8 cellular contexts compared by ENCODE assay signal in genomic region chr22:39319284-39320170, GRCh38. TPM values are rescaled to one million over a fixed set of nuclear protein-coding genes. Genes with fewer than 3 reads are reported as not detected.
A peak's percentile ranks its signal among the peaks of the same experiment; 100 is the strongest.
DNase-seq lines count a peak whose midpoint lies in the region; ATAC-seq and TF ChIP-seq lines count a peak whose summit lies in the region.

RPL3 (minus strand) TSS chr22:39319623; CDS start chr22:39319597, 26 bp downstream.

- POLR2A ChIA-PET in WTC11 (lab: Charles Lee): interaction anchor here (0.6 to 3.1 kb wide), 27 partner anchors 9 to 613 kb away, joined by 3 to 31 read pairs (median 4); partner anchors contain the start of genes ATF4, MIEF1 and TAB1

- DNase-seq in ACHN (peak; percentile 97), NCI-H2227 treated with DMSO at 0.1 percent for 48 hours (lab: John Stamatoyannopoulos, UW) (peak; percentile 95), WTC11 (ENCODE audit: low spot score) (peak; percentile 93), cardiac fibroblast (ENCODE audit: low read depth in 2 of 2) (peak; percentile 99 to 100), immature natural killer cell (peak; percentile 96 to 98 (median 97)), smooth muscle cell of the brain vasculature (ENCODE audit: low read depth, low spot score) (peak; percentile 98)

- H3K4me3 ChIP-seq in cardiac fibroblast (replicated peaks in 1 of 2; ENCODE audit: low read depth in 2 of 2, low read length in 2 of 2): peak within 1 kb of the TSS; percentile 71 to 76

- TF ChIP-seq CTCF in WTC11 (IDR thresholded peaks at IDR 0.05) (no peak), cardiac fibroblast (IDR thresholded peaks at IDR 0.05; ENCODE audit: low read depth, low read length) (peak; percentile 17)

- peaks cover 43% of the 10 kb centered on the region for H3K4me1 Mint-ChIP-seq in WTC11
- H3K4me1 Mint-ChIP-seq in immature natural killer cell: peaks cover 52 to 68% of the 10 kb centered on the region in 2 donors

- H3K36me3 Mint-ChIP-seq in WTC11 (peaks cover 49% of the 10 kb centered on the region), immature natural killer cell (peaks cover 10 to 37% (median 13%) of the 10 kb centered on the region in 3 donors)

- in situ Hi-C loops in ACHN (cut with HindIII; ENCODE audit: low pct_ligation_motif_present, low pct_unique_long_range_greater_than_20kb, low sequenced_read_pairs): no loop called here

- H3K27me3 Mint-ChIP-seq in WTC11 (ENCODE audit: low read depth): peaks cover 4% of the 10 kb centered on the region; the same call in 1 of the 2 replicates
- H3K27me3 Mint-ChIP-seq in immature natural killer cell (ENCODE audit: low read depth in 3 of 3): peaks cover 20 to 21% (median 20%) of the 10 kb centered on the region in 3 donors

- H3K27ac Mint-ChIP-seq in WTC11 (peak within 1 kb of the TSS; percentile 100), immature natural killer cell (peak within 1 kb of the TSS; percentile 92 to 98 (median 97))

- peak within 1 kb of the TSS; percentile 99 for H3K4me3 Mint-ChIP-seq in WTC11
- peak within 1 kb of the TSS; percentile 94 to 100 (median 99) for H3K4me3 Mint-ChIP-seq in immature natural killer cell

- H3K9me3 Mint-ChIP-seq in WTC11 (no peaks in the 10 kb centered on the region), immature natural killer cell (no peaks in the 10 kb centered on the region)

- CTCF ChIA-PET in WTC11 (lab: Charles Lee): interaction anchor here (0.5 to 3.8 kb wide), 21 partner anchors 8 to 550 kb away, joined by 3 to 37 read pairs (median 4); partner anchors contain the start of genes ATF4, SYNGR1 and TAB1

- ATAC-seq in GM18873 (IDR thresholded peaks at IDR 0.05; ENCODE audit: low FRiP score, unreplicated experiment) (peak; percentile 80), HG03139 (IDR thresholded peaks at IDR 0.05; ENCODE audit: unreplicated experiment) (peak; percentile 78), WTC11 (peak; percentile 64)

TF ChIP-seq in WTC11, 78 proteins besides CTCF, POLR2A, EP300 and RAD21 (continues in another document):
- no peak for TF ChIP-seq ATF3 (CRISPR knock-in tag; conservative IDR thresholded peaks at IDR 0.05)
- TF ChIP-seq, protein P1, sequence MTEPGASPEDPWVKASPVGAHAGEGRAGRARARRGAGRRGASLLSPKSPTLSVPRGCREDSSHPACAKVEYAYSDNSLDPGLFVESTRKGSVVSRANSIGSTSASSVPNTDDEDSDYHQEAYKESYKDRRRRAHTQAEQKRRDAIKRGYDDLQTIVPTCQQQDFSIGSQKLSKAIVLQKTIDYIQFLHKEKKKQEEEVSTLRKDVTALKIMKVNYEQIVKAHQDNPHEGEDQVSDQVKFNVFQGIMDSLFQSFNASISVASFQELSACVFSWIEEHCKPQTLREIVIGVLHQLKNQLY (CRISPR knock-in tag; IDR thresholded peaks at IDR 0.05): peak; percentile 71; the same call in 1 of the 2 replicates
- TF ChIP-seq, protein P2, sequence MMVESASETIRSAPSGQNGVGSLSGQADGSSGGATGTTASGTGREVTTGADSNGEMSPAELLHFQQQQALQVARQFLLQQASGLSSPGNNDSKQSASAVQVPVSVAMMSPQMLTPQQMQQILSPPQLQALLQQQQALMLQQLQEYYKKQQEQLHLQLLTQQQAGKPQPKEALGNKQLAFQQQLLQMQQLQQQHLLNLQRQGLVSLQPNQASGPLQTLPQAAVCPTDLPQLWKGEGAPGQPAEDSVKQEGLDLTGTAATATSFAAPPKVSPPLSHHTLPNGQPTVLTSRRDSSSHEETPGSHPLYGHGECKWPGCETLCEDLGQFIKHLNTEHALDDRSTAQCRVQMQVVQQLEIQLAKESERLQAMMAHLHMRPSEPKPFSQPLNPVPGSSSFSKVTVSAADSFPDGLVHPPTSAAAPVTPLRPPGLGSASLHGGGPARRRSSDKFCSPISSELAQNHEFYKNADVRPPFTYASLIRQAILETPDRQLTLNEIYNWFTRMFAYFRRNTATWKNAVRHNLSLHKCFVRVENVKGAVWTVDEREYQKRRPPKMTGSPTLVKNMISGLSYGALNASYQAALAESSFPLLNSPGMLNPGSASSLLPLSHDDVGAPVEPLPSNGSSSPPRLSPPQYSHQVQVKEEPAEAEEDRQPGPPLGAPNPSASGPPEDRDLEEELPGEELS (CRISPR knock-in tag; IDR thresholded peaks at IDR 0.05): no peak
- TF ChIP-seq ETV6 (CRISPR knock-in tag; IDR thresholded peaks at IDR 0.05): peak; percentile 76
- TF ChIP-seq, protein P3, sequence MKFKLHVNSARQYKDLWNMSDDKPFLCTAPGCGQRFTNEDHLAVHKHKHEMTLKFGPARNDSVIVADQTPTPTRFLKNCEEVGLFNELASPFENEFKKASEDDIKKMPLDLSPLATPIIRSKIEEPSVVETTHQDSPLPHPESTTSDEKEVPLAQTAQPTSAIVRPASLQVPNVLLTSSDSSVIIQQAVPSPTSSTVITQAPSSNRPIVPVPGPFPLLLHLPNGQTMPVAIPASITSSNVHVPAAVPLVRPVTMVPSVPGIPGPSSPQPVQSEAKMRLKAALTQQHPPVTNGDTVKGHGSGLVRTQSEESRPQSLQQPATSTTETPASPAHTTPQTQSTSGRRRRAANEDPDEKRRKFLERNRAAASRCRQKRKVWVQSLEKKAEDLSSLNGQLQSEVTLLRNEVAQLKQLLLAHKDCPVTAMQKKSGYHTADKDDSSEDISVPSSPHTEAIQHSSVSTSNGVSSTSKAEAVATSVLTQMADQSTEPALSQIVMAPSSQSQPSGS (CRISPR knock-in tag; IDR thresholded peaks at IDR 0.05; ENCODE audit: borderline replicate concordance, low read depth): no peak; the same call in 1 of the 2 replicates
- TF ChIP-seq ZSCAN18 (CRISPR knock-in tag; IDR thresholded peaks at IDR 0.05): no peak
- TF ChIP-seq NFE2L1 (CRISPR knock-in tag; IDR thresholded peaks at IDR 0.05): no peak
- no peak for TF ChIP-seq PRRX2 (CRISPR knock-in tag; IDR thresholded peaks at IDR 0.05)
- peak; percentile 88 for TF ChIP-seq FOXK1 (CRISPR knock-in tag; IDR thresholded peaks at IDR 0.05)
- TF ChIP-seq KAT7 (CRISPR knock-in tag; IDR thresholded peaks at IDR 0.05; ENCODE audit: borderline replicate concordance): no peak
- TF ChIP-seq CBFB (CRISPR knock-in tag; IDR thresholded peaks at IDR 0.05; ENCODE audit: low read depth): 0 out of 2 replicates have a peak, but pooled peaks have one; percentile 29
- TF ChIP-seq ZNF138 (CRISPR knock-in tag; conservative IDR thresholded peaks at IDR 0.05): peak; percentile 80; the same call in 1 of the 2 replicates
- TF ChIP-seq SMAD4 (CRISPR knock-in tag; IDR thresholded peaks at IDR 0.05): no peak
- TF ChIP-seq EMX1 (CRISPR knock-in tag; IDR thresholded peaks at IDR 0.05): peak; percentile 9; the same call in 1 of the 2 replicates
- no peak for TF ChIP-seq ZNF219 (CRISPR knock-in tag; IDR thresholded peaks at IDR 0.05; ENCODE audit: borderline replicate concordance)
- peak; percentile 52; the same call in 1 of the 2 replicates for TF ChIP-seq ARID4B (CRISPR knock-in tag; IDR thresholded peaks at IDR 0.05; ENCODE audit: borderline replicate concordance)

RNA-seq across cellular contexts. Expression of gene RPL3, which starts in this region (rescaled TPM):
- total RNA-seq in WTC11 (2021): 3,009 to 3,279 TPM (median 3,249 TPM) in 3 replicates
- polyA plus RNA-seq in immature natural killer cell: 1,000 to 10,000 TPM; 1,935 to 2,618 (median 1,953) TPM

Comparison
In these comparisons a context has a peak if more than half of its experiments do, and no peak if none do; other contexts are left out.
1. Peak in every context shown above with its lines: DNase-seq, ATAC-seq and H3K4me3 ChIP-seq.